ENCODE assay signal across 1 cellular context in genomic region chr18:57210101-57210661, GRCh38.
TF ChIP-seq lines count a peak whose summit lies in the region.

No MANE protein-coding gene starts in this region.

TF ChIP-seq in K562, 482 proteins besides CTCF, POLR2A, EP300 and RAD21 (continued from another document):
- no peak for TF ChIP-seq ZHX1 (conservative IDR thresholded peaks at IDR 0.05; ENCODE audit: low read length)
- TF ChIP-seq SIN3A (IDR thresholded peaks at IDR 0.05; ENCODE audit: borderline replicate concordance in 2 of 2, control insufficient read depth in 1 of 2, low read depth in 2 of 2, low read length in 2 of 2), result no peak
- TF ChIP-seq PHB (CRISPR knock-in tag; IDR thresholded peaks at IDR 0.05), result no peak
- TF ChIP-seq GTF3C2 (IDR thresholded peaks at IDR 0.05; ENCODE audit: borderline replicate concordance, extremely low read depth, insufficient read length), result no peak
- TF ChIP-seq HNRNPL (IDR thresholded peaks at IDR 0.05; ENCODE audit: low read depth, low read length), result no peak
- TF ChIP-seq RBM34 (IDR thresholded peaks at IDR 0.05; ENCODE audit: borderline replicate concordance, insufficient read depth, low read length), result no peak
- TF ChIP-seq ZBTB17 (CRISPR knock-in tag; IDR thresholded peaks at IDR 0.05), result no peak
- TF ChIP-seq ATF4 (CRISPR knock-in tag; IDR thresholded peaks at IDR 0.05), result no peak
- no peak for TF ChIP-seq YY1 (IDR thresholded peaks at IDR 0.05; ENCODE audit: borderline replicate concordance in 1 of 3, control insufficient read depth in 1 of 3, extremely low read depth in 1 of 3, insufficient read depth in 3 of 3, insufficient read length in 1 of 3, insufficient replicate concordance in 2 of 3, low read depth in 1 of 3, low read length in 2 of 3)
- no peak for TF ChIP-seq ZNF75A (CRISPR knock-in tag; IDR thresholded peaks at IDR 0.05)
- no peak for TF ChIP-seq CBFA2T3 (IDR thresholded peaks at IDR 0.05)
- TF ChIP-seq NBN (IDR thresholded peaks at IDR 0.05; ENCODE audit: low read depth), result no peak
- TF ChIP-seq POLR2G (IDR thresholded peaks at IDR 0.05; ENCODE audit: low read depth, low read length), result no peak
TF ChIP-seq in K562: peak in this region for 4.
